In the genomic region with DNA sequence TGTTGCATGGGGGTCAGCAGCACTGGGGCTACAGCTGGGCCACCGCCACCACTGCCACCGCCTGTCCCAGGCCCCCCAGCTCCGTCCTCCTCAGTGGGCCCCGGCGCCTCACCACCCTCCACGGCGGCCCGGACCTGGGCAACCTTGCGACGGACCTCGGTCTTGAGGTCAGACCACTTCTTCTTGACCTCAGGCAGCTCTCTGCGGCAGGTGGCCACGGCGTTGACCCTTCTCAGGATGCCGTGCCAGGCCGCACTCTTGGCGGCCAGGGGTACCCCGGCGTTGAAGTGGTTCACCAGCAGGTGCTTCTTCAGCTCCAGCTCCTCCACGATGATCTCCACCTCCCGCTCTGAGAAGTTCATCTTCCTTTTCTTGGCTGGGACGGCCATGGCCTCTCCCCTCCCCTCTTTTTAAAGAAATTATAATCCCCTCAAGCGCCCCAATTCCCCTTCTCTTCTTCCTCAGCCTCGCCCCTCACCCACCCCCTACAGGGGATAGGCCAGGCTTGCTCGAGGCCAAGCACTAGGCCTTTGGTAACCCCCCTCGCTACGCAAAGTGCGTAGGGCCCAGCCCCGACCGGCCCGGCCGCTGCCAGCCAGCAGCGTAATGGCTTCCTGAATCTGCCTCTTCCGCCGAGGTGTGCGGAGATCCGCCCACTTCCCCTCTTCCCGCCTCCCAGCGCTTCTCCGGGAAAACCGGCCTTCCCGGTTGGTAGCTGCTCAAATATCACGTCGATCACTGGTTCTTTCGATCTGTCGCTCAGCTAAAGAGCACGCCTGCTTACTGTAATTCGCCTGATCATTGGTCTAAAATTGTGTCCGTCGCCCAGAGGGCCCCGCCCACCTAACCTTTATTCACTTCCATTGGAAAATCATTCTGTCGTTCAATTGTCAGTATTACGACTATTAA, we compare ENCODE assay signal across 8 cellular contexts. TPM values are rescaled to one million over a fixed set of nuclear protein-coding genes. Genes with fewer than 3 reads are reported as not detected.
A peak's percentile ranks its signal among the peaks of the same experiment; 100 is the strongest.
DNase-seq lines count a peak whose midpoint lies in the region; ATAC-seq and TF ChIP-seq lines count a peak whose summit lies in the region.

A gene with protein sequence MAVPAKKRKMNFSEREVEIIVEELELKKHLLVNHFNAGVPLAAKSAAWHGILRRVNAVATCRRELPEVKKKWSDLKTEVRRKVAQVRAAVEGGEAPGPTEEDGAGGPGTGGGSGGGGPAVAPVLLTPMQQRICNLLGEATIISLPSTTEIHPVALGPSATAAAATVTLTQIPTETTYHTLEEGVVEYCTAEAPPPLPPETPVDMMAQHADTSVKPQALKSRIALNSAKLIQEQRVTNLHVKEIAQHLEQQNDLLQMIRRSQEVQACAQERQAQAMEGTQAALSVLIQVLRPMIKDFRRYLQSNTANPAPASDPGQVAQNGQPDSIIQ (minus strand): TSS at position 608 of the 909 bp plus-strand sequence. CDS start 219 bp downstream, at position 389.

- DNase-seq in GM12865 (ENCODE audit: low read depth) (peak; percentile 100), NCI-H1417 treated with DMSO at 0.1 percent for 48 hours (lab: John Stamatoyannopoulos, UW) (peak; percentile 99), T follicular helper cell (ENCODE audit: low read depth) (peak; percentile 94), adipocyte (ENCODE audit: low read depth) (peak; percentile 100), cardiac septum (ENCODE audit: low spot score) (peak; percentile 99), trophoblast cell (peak; percentile 99 to 100), type B pancreatic cell (ENCODE audit: extremely low spot score, unreplicated experiment) (peak; percentile 96)

- peak within 1 kb of the TSS; percentile 97 for H3K4me2 ChIP-seq in trophoblast cell (ENCODE audit: low read length)

- H3K27ac ChIP-seq in trophoblast cell (ENCODE audit: low read depth, low read length), result peak within 1 kb of the TSS; percentile 99

- H2BK5ac ChIP-seq in trophoblast cell (ENCODE audit: low read depth, low read length, poor library complexity), result peak within 1 kb of the TSS; percentile 97

- no peak within 1 kb of the TSS for H3K23ac ChIP-seq in trophoblast cell (ENCODE audit: low read length)

- peak within 1 kb of the TSS; percentile 87 for H3K4ac ChIP-seq in trophoblast cell (ENCODE audit: low read depth, low read length)

- H3K9me3 ChIP-seq in adipocyte (ENCODE audit: control insufficient read depth, low read length), result no peaks in the 10 kb centered on the region
- H3K9me3 ChIP-seq in trophoblast cell (ENCODE audit: insufficient read depth, low read depth, low read length), result no peaks in the 10 kb centered on the region

- H2AK5ac ChIP-seq in trophoblast cell (ENCODE audit: low read length), result peak within 1 kb of the TSS; percentile 93

- peaks cover 10% of the 10 kb centered on the region for H3K79me2 ChIP-seq in trophoblast cell (ENCODE audit: control insufficient read depth, insufficient read depth, low read length, poor library complexity)

- peaks cover 15% of the 10 kb centered on the region for H3K79me1 ChIP-seq in trophoblast cell (ENCODE audit: low read length)

- peak within 1 kb of the TSS; percentile 98 for H4K8ac ChIP-seq in trophoblast cell (ENCODE audit: low read depth, low read length)

- peak within 1 kb of the TSS; percentile 95 for H4K12ac ChIP-seq in trophoblast cell (ENCODE audit: low read depth, low read length)

- peak within 1 kb of the TSS; percentile 78 for H2BK120ac ChIP-seq in trophoblast cell (ENCODE audit: insufficient read depth, low read length, poor library complexity)

- peaks cover 28% of the 10 kb centered on the region for H3K4me1 Mint-ChIP-seq in type B pancreatic cell (ENCODE audit: unreplicated experiment)

- peaks cover 8% of the 10 kb centered on the region for H3K36me3 Mint-ChIP-seq in type B pancreatic cell

- peak within 1 kb of the TSS; percentile 73 for H2AFZ ChIP-seq in trophoblast cell (ENCODE audit: insufficient read depth, low read length, poor library complexity)

- H3K4me3 ChIP-seq in GM12865 (ENCODE audit: low read depth, low read length) (peak within 1 kb of the TSS; percentile 84), adipocyte (ENCODE audit: low read length) (peak within 1 kb of the TSS; percentile 95), trophoblast cell (ENCODE audit: low read depth, low read length) (peak within 1 kb of the TSS; percentile 94)

- H3K9ac ChIP-seq in adipocyte (ENCODE audit: low read length), result peak within 1 kb of the TSS; percentile 93
- H3K9ac ChIP-seq in trophoblast cell (ENCODE audit: low read length), result peak within 1 kb of the TSS; percentile 96

- no peaks in the 10 kb centered on the region for H3K9me3 Mint-ChIP-seq in type B pancreatic cell

- H3K27me3 ChIP-seq in adipocyte (replicated peaks; ENCODE audit: control insufficient read depth, insufficient read depth, low read length) (no peaks in the 10 kb centered on the region), trophoblast cell (ENCODE audit: insufficient read depth, low read length) (no peaks in the 10 kb centered on the region)

- peak within 1 kb of the TSS; percentile 21 for H2BK12ac ChIP-seq in trophoblast cell (ENCODE audit: low read length)

- peak within 1 kb of the TSS; percentile 93 for H3K18ac ChIP-seq in trophoblast cell (ENCODE audit: low read length)

- no peak for TF ChIP-seq CTCF in GM12865 (IDR thresholded peaks at IDR 0.05; ENCODE audit: insufficient read depth, low read depth, low read length, missing control alignments)
- TF ChIP-seq CTCF in type B pancreatic cell (conservative IDR thresholded peaks at IDR 0.05), result peak; percentile 35

- H3K4me3 Mint-ChIP-seq in type B pancreatic cell, result peak within 1 kb of the TSS; percentile 92

- peak within 1 kb of the TSS; percentile 90 for H3K14ac ChIP-seq in trophoblast cell (ENCODE audit: low read length)

- intact Hi-C loops in cardiac septum (cut with DNase I), result no loop called here

- peak; percentile 58 for ATAC-seq in HG02763 (IDR thresholded peaks at IDR 0.05; ENCODE audit: unreplicated experiment)

- peaks cover 7% of the 10 kb centered on the region for H3K36me3 ChIP-seq in adipocyte (ENCODE audit: control insufficient read depth, insufficient read depth, low read length, severe bottlenecking)
- H3K36me3 ChIP-seq in trophoblast cell (ENCODE audit: control insufficient read depth in 1 of 2, insufficient read depth in 2 of 2, low read length in 2 of 2), result peaks cover 11 to 16% of the 10 kb centered on the region in 2 experiments

- H3K27me3 Mint-ChIP-seq in type B pancreatic cell, result no peaks in the 10 kb centered on the region

- peaks cover 48% of the 10 kb centered on the region for H3K4me1 ChIP-seq in adipocyte (ENCODE audit: control insufficient read depth, insufficient read depth, low read length)
- peaks cover 11 to 15% of the 10 kb centered on the region in 2 experiments for H3K4me1 ChIP-seq in trophoblast cell (ENCODE audit: control insufficient read depth in 1 of 2, insufficient read depth in 2 of 2, low read length in 2 of 2)

- WGBS in trophoblast cell (ENCODE audit: extremely low coverage, insufficient coverage, insufficient read length), result no CpG with 5 or more reads among the region's 53 CpGs

- no peak within 1 kb of the TSS for H3K27ac Mint-ChIP-seq in type B pancreatic cell

- H4K91ac ChIP-seq in trophoblast cell (ENCODE audit: low read depth, low read length), result peak within 1 kb of the TSS; percentile 91

RNA-seq across cellular contexts. Expression of the gene that starts here (rescaled TPM):
- total RNA-seq in cardiac septum (6.2 TPM), type B pancreatic cell (ENCODE audit: low replicate concordance) (6.7 and 10.3 TPM in 2 replicates)
- 6.6 and 7.1 TPM in 2 replicates for polyA plus RNA-seq in trophoblast cell (2013)

Comparison
In these comparisons a context has a peak if more than half of its experiments do, and no peak if none do; other contexts are left out.
1. Peak in every context shown above with its lines: DNase-seq, ATAC-seq, H3K4me3 ChIP-seq and H3K27ac ChIP-seq.